ENCODE assay signal across 8 cellular contexts in the genomic region with DNA sequence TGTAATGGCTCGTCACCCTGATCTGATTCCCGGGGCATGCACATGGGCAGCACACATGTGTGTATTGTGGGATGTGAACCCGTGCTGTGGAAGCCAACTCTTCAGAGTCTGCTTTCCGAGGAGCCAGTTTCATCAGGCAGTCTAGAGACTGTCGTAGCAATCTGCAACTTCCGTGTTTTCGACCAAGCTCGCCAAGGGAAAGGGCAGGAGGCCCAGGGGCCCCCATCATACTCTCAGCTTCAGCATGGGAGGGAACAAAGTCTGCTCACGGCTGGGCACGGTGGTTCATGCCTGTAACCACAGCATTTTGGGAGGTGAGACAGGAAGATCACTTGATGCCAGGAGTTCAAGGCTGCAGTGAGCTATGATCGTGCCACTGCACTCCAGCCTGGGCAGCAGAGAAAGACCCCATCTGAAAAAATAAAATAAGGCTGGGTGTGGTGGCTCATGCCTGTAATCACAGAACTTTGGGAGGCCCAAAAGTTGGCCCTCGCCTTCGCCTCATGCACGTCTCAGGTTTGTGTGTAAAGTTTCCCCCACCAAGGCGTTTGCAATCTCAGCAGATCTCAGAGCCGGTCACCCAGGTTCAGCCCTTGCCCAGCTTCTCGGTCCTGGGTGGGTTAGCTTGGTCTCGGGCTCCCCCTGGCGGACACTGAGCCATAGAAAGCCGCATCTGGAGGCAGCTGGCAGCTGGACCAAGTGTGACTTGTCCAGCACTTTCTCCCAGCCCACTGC. TPM values are rescaled to one million over a fixed set of nuclear protein-coding genes. Genes with fewer than 3 reads are reported as not detected.
DNase-seq lines count a peak whose midpoint lies in the region; ATAC-seq and TF ChIP-seq lines count a peak whose summit lies in the region.

No MANE protein-coding gene starts in this region.

- no peak overlapping the region for H3K9ac ChIP-seq in Karpas-422 (ENCODE audit: low read length)

- no peak overlapping the region for H3K4me2 ChIP-seq in Karpas-422 (ENCODE audit: low read depth, low read length, poor library complexity, severe bottlenecking)

- no peaks in the 10 kb centered on the region for H4K20me1 ChIP-seq in Karpas-422 (ENCODE audit: insufficient read depth, low read depth, low read length)

- peak; percentile 68 for ATAC-seq in foreskin keratinocyte
- ATAC-seq in GM18873 (IDR thresholded peaks at IDR 0.05; ENCODE audit: low FRiP score, unreplicated experiment) = no peak

- H3K27ac ChIP-seq in Karpas-422 (ENCODE audit: low read length) = no peak overlapping the region
- no peak overlapping the region for H3K27ac ChIP-seq in foreskin keratinocyte

- H3K4me1 ChIP-seq in Karpas-422 (ENCODE audit: low read length) (peaks cover 9% of the 10 kb centered on the region), foreskin keratinocyte (no peaks in the 10 kb centered on the region)

- peak; percentile 94 for TF ChIP-seq CTCF in foreskin keratinocyte (conservative IDR thresholded peaks at IDR 0.05)

- H3K27me3 ChIP-seq in Karpas-422 (ENCODE audit: low read length) = no peaks in the 10 kb centered on the region
- H3K27me3 ChIP-seq in foreskin keratinocyte = peaks cover 9% of the 10 kb centered on the region

- H3K36me3 ChIP-seq in Karpas-422 (ENCODE audit: insufficient read depth, low read length) = no peaks in the 10 kb centered on the region

- DNase-seq in DMS79 treated with DMSO at 0.1 percent for 48 hours (lab: John Stamatoyannopoulos, UW) (peak; percentile 71), Karpas-422 (peak; percentile 89), SK-MEL-5 (ENCODE audit: low read depth, low spot score) (peak; percentile 87), activated gamma-delta T cell (lab: John Stamatoyannopoulos, UW) (peak; percentile 31), foreskin keratinocyte (peak in 1 of 2 donors; percentile 33), nucleus accumbens (lab: John Stamatoyannopoulos, UW) (peak; percentile 5 to 94 (median 75)), superior temporal gyrus (ENCODE audit: extremely low spot score) (peak; percentile 92)

- no peaks in the 10 kb centered on the region for H3K9me2 ChIP-seq in Karpas-422 (replicated peaks; ENCODE audit: insufficient read depth, low read length)

- in situ Hi-C loops in SK-MEL-5 (cut with HindIII; ENCODE audit: low pct_unique_long_range_greater_than_20kb, low sequenced_read_pairs) = no loop called here

- no peak overlapping the region for H2AFZ ChIP-seq in Karpas-422 (ENCODE audit: low read length)

- H3K4me3 ChIP-seq in Karpas-422 (ENCODE audit: low read length) = no peak overlapping the region

- no peaks in the 10 kb centered on the region for H3K9me3 ChIP-seq in Karpas-422 (ENCODE audit: low read length)

- H3K79me2 ChIP-seq in Karpas-422 (ENCODE audit: low read length) = no peaks in the 10 kb centered on the region

RNA-seq across cellular contexts. Expression of a gene that starts 48.5 kb away (rescaled TPM):
- 19.7 and 25.2 TPM in 2 replicates for total RNA-seq in Karpas-422 (2014; rRNA removed; shearing (Covaris generic); ENCODE audit: low replicate concordance)
- 15.4 and 15.7 TPM in 2 replicates for total RNA-seq in SK-MEL-5 (2014; rRNA removed; shearing (Covaris generic))
- 11.6 and 12.6 TPM in 2 replicates for polyA plus RNA-seq in SK-MEL-5 (2015; cell fraction: cytosol; rRNA removed)
- 7.1 and 7.4 TPM in 2 replicates for polyA plus RNA-seq in SK-MEL-5 (2015; cell fraction: nucleus; rRNA removed)
- 4.8 and 6.0 TPM in 2 replicates for total RNA-seq in foreskin keratinocyte
- polyA plus RNA-seq in foreskin keratinocyte = 4.1 and 4.7 TPM in 2 replicates
